11 cellular contexts compared by ENCODE assay signal in the genomic region with DNA sequence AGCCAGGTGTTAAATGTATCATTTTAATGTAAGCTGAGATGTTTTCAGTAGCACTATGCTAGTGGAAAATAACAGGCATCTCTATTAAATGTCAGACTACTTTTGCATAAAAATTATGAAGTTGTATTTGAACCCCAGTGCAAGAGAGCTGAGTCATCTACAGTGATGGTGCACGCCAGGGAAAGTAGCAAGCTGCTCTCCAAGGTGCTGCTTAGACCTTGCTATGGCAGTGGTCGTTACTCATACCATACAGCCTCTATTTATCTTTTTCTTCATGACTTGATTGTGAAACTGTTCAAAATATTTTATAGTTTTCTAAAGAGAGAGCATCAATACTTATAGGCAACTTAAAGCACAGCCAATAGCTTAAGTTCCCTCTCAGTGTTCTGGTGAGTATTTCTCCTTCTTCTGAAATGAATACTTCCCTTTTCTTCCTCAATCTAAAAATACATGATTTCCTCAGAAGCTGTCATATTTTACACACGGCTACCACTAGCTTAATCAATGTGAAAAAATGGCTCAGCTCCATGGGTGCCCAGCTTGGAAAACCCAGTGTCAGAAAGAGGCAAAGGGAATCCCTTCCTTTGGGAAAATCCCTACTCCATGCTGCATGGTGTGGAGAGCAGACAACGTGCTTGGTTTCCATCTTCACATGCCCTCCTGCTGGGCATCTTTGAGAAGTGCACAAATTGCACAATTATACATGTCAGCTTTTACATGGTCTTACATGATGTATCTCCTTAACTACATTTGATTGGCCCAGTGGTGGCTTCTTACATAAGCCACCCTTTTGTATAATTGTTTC.
DNase-seq lines count a peak whose midpoint lies in the region; ATAC-seq and TF ChIP-seq lines count a peak whose summit lies in the region.
"Had no signal": no experiment of that assay in that cellular context is flagged by ENCODE, and none has a peak within 500 bp of the region (broad histone marks: within the 10 kb centered on the region; RNA-seq: fewer than 3 reads in every experiment).

No MANE protein-coding gene starts in this region.

- no peaks in the 10 kb centered on the region for H3K36me3 ChIP-seq in OCI-LY3 (replicated peaks; ENCODE audit: low read depth, low read length)
- H3K36me3 ChIP-seq in osteoblast (ENCODE audit: insufficient read depth, low read length), result no peaks in the 10 kb centered on the region
- H3K36me3 ChIP-seq in trophoblast cell (ENCODE audit: control insufficient read depth in 1 of 2, insufficient read depth in 2 of 2, low read length in 2 of 2), result no peaks in the 10 kb centered on the region
- H3K36me3 ChIP-seq in transverse colon, result no peaks in the 10 kb centered on the region
- H3K36me3 ChIP-seq: SJSA1 had no signal

- H3K27ac Mint-ChIP-seq in activated CD4-positive, alpha-beta T cell treated with anti-CD3 and anti-CD28 coated beads for 36 hours, result no peak overlapping the region

- H3K4me3 ChIP-seq in OCI-LY3 (ENCODE audit: low read length) (peak overlapping the region; percentile 63), osteoblast (ENCODE audit: insufficient read depth, low read length) (no peak overlapping the region), trophoblast cell (ENCODE audit: low read depth, low read length) (no peak overlapping the region), transverse colon (no peak overlapping the region)
- H3K4me3 ChIP-seq: SJSA1 had no signal

- no peak overlapping the region for H4K91ac ChIP-seq in trophoblast cell (ENCODE audit: low read depth, low read length)

- no peaks in the 10 kb centered on the region for H3K4me1 Mint-ChIP-seq in activated CD4-positive, alpha-beta T cell treated with anti-CD3 and anti-CD28 coated beads for 36 hours

- no peak overlapping the region for H4K12ac ChIP-seq in trophoblast cell (ENCODE audit: low read depth, low read length)

- in situ Hi-C loops in transverse colon (cut with MboI; ENCODE audit: low pct_ligation_motif_present in 1 of 4, low pct_unique_long_range_greater_than_20kb in 1 of 4, low sequenced_read_pairs in 3 of 4), result no loop called here

- intact Hi-C loops in activated CD4-positive, alpha-beta T cell treated with anti-CD3 and anti-CD28 coated beads for 36 hours (cut with DNase I, micrococcal nuclease), result no loop called here
- intact Hi-C loops in transverse colon (cut with DNase I; ENCODE audit: low total_unique reads), result no loop called here

- H3K36me3 Mint-ChIP-seq in activated CD4-positive, alpha-beta T cell treated with anti-CD3 and anti-CD28 coated beads for 36 hours (ENCODE audit: low read depth), result no peaks in the 10 kb centered on the region

- H3K27me3 ChIP-seq in OCI-LY3 (ENCODE audit: low read depth, low read length) (no peaks in the 10 kb centered on the region), osteoblast (ENCODE audit: insufficient read depth, low read length) (no peaks in the 10 kb centered on the region), trophoblast cell (ENCODE audit: insufficient read depth, low read length) (no peaks in the 10 kb centered on the region), transverse colon (peaks cover under 1% of the 10 kb centered on the region)
- H3K27me3 ChIP-seq: SJSA1 had no signal

- no peak overlapping the region for H3K4ac ChIP-seq in trophoblast cell (ENCODE audit: low read depth, low read length)

- H4K8ac ChIP-seq in trophoblast cell (ENCODE audit: low read depth, low read length), result no peak overlapping the region

- H2BK120ac ChIP-seq in trophoblast cell (ENCODE audit: insufficient read depth, low read length, poor library complexity), result no peak overlapping the region

- peak; percentile 19 for DNase-seq in activated CD4-positive, alpha-beta T cell treated with anti-CD3 and anti-CD28 coated beads for 36 hours
- no peak for DNase-seq in activated CD4-positive, alpha-beta T cell treated with anti-CD3 and anti-CD28 coated beads for 1 hour
- DNase-seq in osteoblast (ENCODE audit: insufficient read length, low spot score, missing footprints) (peak; percentile 32), trophoblast cell (no peak), transverse colon (no peak)
- DNase-seq: activated T-cell treated with anti-CD3 and anti-CD28 coated beads, Interleukin-2, amount 50 U/mL, for 4 hours had no signal

- H4K20me1 ChIP-seq in OCI-LY3 (ENCODE audit: insufficient read depth, low read length) (no peaks in the 10 kb centered on the region), osteoblast (ENCODE audit: insufficient read depth, low read length) (no peaks in the 10 kb centered on the region)

- no CpG with 5 or more reads among the region's 4 CpGs for WGBS in trophoblast cell (ENCODE audit: extremely low coverage, insufficient coverage, insufficient read length)
- 50 to 52% methylated on average over 1 to 4 of the region's 4 CpGs for WGBS in transverse colon (ENCODE audit: low coverage in 1 of 2), 2 donors

- no peaks in the 10 kb centered on the region for H3K9me3 Mint-ChIP-seq in activated CD4-positive, alpha-beta T cell treated with anti-CD3 and anti-CD28 coated beads for 36 hours (ENCODE audit: low read depth)
- H3K9me3 Mint-ChIP-seq: activated T-cell treated with anti-CD3 and anti-CD28 coated beads, Interleukin-2, amount 50 U/mL, for 4 hours had no signal

- no peak overlapping the region for H3K4me3 Mint-ChIP-seq in activated CD4-positive, alpha-beta T cell treated with anti-CD3 and anti-CD28 coated beads for 36 hours
- H3K4me3 Mint-ChIP-seq: activated T-cell treated with anti-CD3 and anti-CD28 coated beads, Interleukin-2, amount 50 U/mL, for 4 hours had no signal

- H2AK5ac ChIP-seq in trophoblast cell (ENCODE audit: low read length), result no peak overlapping the region

- H3K27ac ChIP-seq in OCI-LY3 (ENCODE audit: low read length) (peak overlapping the region; percentile 92), osteoblast (ENCODE audit: low read depth, low read length) (no peak overlapping the region), trophoblast cell (ENCODE audit: low read depth, low read length) (no peak overlapping the region), transverse colon (no peak overlapping the region)
- H3K27ac ChIP-seq: KMS-11, SJSA1 had no signal

- peaks cover 14% of the 10 kb centered on the region for H3K27me3 Mint-ChIP-seq in activated CD4-positive, alpha-beta T cell treated with anti-CD3 and anti-CD28 coated beads for 36 hours

- H3K9ac ChIP-seq in OCI-LY3 (ENCODE audit: low read length), result peak overlapping the region; percentile 44; the same call in 1 of the 2 replicates
- H3K9ac ChIP-seq in trophoblast cell (ENCODE audit: low read length), result no peak overlapping the region
- H3K9ac ChIP-seq: KMS-11 had no signal

- H3K14ac ChIP-seq in trophoblast cell (ENCODE audit: low read length), result no peak overlapping the region

- ATAC-seq in activated CD4-positive, alpha-beta T cell treated with anti-CD3 and anti-CD28 coated beads for 36 hours, result no peak
- ATAC-seq in HG02970 (IDR thresholded peaks at IDR 0.05; ENCODE audit: low FRiP score, unreplicated experiment) (peak; percentile 37), GM21526 (IDR thresholded peaks at IDR 0.05; ENCODE audit: low FRiP score, unreplicated experiment) (no peak)
- ATAC-seq: activated T-cell treated with anti-CD3 and anti-CD28 coated beads, Interleukin-2, amount 50 U/mL, for 4 hours had no signal

- no peak overlapping the region for H3K23ac ChIP-seq in trophoblast cell (ENCODE audit: low read length)

- CTCF ChIA-PET in activated CD4-positive, alpha-beta T cell treated with anti-CD3 and anti-CD28 coated beads for 36 hours (lab: Charles Lee), result interaction anchor here (1.9 kb wide), 1 partner anchor 10 kb away, joined by 6 read pairs; no protein-coding TSS in a partner anchor

- H3K4me1 ChIP-seq in OCI-LY3 (ENCODE audit: low read length) (peaks cover 37% of the 10 kb centered on the region), osteoblast (ENCODE audit: insufficient read depth, low read length) (no peaks in the 10 kb centered on the region), trophoblast cell (ENCODE audit: control insufficient read depth in 1 of 2, insufficient read depth in 2 of 2, low read length in 2 of 2) (no peaks in the 10 kb centered on the region), transverse colon (no peaks in the 10 kb centered on the region)
- H3K4me1 ChIP-seq: SJSA1 had no signal

- no peak overlapping the region for H3K18ac ChIP-seq in trophoblast cell (ENCODE audit: low read length)

- TF ChIP-seq CTCF in OCI-LY3 (IDR thresholded peaks at IDR 0.05; ENCODE audit: low read depth, low read length), result peak; percentile 37
- no peak for TF ChIP-seq CTCF in osteoblast (IDR thresholded peaks at IDR 0.05; ENCODE audit: extremely low read depth, low read depth, low read length)
- TF ChIP-seq CTCF in transverse colon (IDR thresholded peaks at IDR 0.05), result no peak

- no peak overlapping the region for H2BK12ac ChIP-seq in trophoblast cell (ENCODE audit: low read length)

- POLR2A ChIA-PET in activated CD4-positive, alpha-beta T cell treated with anti-CD3 and anti-CD28 coated beads for 36 hours (lab: Charles Lee), result no interaction called here

- H3K9me3 ChIP-seq in OCI-LY3 (ENCODE audit: insufficient read depth, low read length) (no peaks in the 10 kb centered on the region; the same call in 1 of the 2 replicates), osteoblast (ENCODE audit: low read depth, low read length) (no peaks in the 10 kb centered on the region), trophoblast cell (ENCODE audit: insufficient read depth, low read depth, low read length) (no peaks in the 10 kb centered on the region), transverse colon (no peaks in the 10 kb centered on the region)
- H3K9me3 ChIP-seq: SJSA1 had no signal

- H3K79me2 ChIP-seq in OCI-LY3 (ENCODE audit: low read length) (no peaks in the 10 kb centered on the region), osteoblast (ENCODE audit: insufficient read depth, low read length) (no peaks in the 10 kb centered on the region), trophoblast cell (ENCODE audit: control insufficient read depth, insufficient read depth, low read length, poor library complexity) (no peaks in the 10 kb centered on the region)

- H2AFZ ChIP-seq in OCI-LY3 (ENCODE audit: low read depth, low read length) (no peak overlapping the region), osteoblast (ENCODE audit: low read length) (no peak overlapping the region), trophoblast cell (ENCODE audit: insufficient read depth, low read length, poor library complexity) (no peak overlapping the region)

- H2BK5ac ChIP-seq in trophoblast cell (ENCODE audit: low read depth, low read length, poor library complexity), result no peak overlapping the region

- no peak for TF ChIP-seq EP300 in transverse colon (IDR thresholded peaks at IDR 0.05; ENCODE audit: low read depth)

- no peak for TF ChIP-seq POLR2A in transverse colon (IDR thresholded peaks at IDR 0.05)

- no peaks in the 10 kb centered on the region for H3K79me1 ChIP-seq in trophoblast cell (ENCODE audit: low read length)

- H3K4me2 ChIP-seq in OCI-LY3 (ENCODE audit: low read length) (peak overlapping the region; percentile 76), osteoblast (ENCODE audit: insufficient read depth, low read length) (no peak overlapping the region), trophoblast cell (ENCODE audit: low read length) (no peak overlapping the region)
- H3K4me2 ChIP-seq: KMS-11 had no signal

Comparison
In these comparisons a context has a peak if more than half of its experiments do, and no peak if none do; other contexts are left out.
1. DNase-seq: peak in activated CD4-positive, alpha-beta T cell treated with anti-CD3 and anti-CD28 coated beads for 36 hours (single experiment) and osteoblast (single experiment); none in activated CD4-positive, alpha-beta T cell treated with anti-CD3 and anti-CD28 coated beads for 1 hour (single experiment), trophoblast cell (0 of 2) and transverse colon (single experiment).